1 cellular context compared by ENCODE assay signal in genomic region chr10:104080762-104081161, GRCh38.
TF ChIP-seq lines count a peak whose summit lies in the region.

No MANE protein-coding gene starts in this region.

TF ChIP-seq in H1, 55 proteins besides CTCF, POLR2A, EP300 and RAD21 (continued from another document):
- TF ChIP-seq E2F6 (IDR thresholded peaks at IDR 0.05) (no peak), ATF2 (IDR thresholded peaks at IDR 0.05; ENCODE audit: low read length) (no peak), CHD7 (IDR thresholded peaks at IDR 0.05; ENCODE audit: insufficient replicate concordance, low read length) (no peak), SIRT6 (IDR thresholded peaks at IDR 0.05; ENCODE audit: low read length) (no peak), EGR1 (IDR thresholded peaks at IDR 0.05; ENCODE audit: borderline replicate concordance, low read depth, low read length) (no peak)
TF ChIP-seq in H1: peak in this region for 0.
